9 cellular contexts compared by ENCODE assay signal in the genomic region with DNA sequence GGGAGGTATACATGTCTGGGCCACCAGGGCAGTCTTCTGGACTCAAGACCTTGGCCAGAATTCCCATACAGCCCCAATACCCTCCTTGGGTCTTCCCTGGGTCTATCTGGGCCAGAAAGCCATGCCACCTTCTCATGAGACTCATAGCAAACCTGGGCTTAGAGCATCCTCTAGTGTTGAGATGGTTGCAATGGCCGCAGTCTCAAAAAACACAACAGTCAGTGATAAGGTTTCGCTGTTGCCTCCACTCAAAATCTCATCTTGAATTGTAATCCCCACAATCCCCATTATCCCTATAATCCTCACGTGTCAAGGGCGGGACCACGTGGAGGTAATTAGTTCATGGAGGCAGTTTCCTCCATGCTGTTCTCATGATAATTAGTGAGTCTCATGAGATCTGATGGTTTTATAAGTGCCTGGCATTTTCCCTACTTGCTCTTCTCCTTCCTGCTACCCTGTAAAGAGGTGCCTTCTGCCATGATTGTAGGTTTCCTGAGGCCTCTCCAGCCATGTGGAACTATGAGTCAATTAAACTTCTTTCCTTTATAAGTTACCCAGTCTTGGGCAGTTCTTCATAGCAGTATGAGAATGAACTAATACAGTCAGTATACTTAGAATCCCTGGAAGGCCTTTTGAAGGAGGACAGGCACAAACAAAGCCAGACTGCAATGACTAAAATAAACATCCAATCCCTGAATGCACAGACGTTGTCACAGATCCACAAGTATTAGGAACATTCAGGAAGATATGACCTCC.
A peak's percentile ranks its signal among the peaks of the same experiment; 100 is the strongest.
DNase-seq lines count a peak whose midpoint lies in the region; ATAC-seq and TF ChIP-seq lines count a peak whose summit lies in the region.
"Had no signal": no experiment of that assay in that cellular context is flagged by ENCODE, and none has a peak within 500 bp of the region (broad histone marks: within the 10 kb centered on the region; RNA-seq: fewer than 3 reads in every experiment).

No MANE protein-coding gene starts in this region.

- peak; percentile 54 to 62 for ATAC-seq in activated T-cell treated with anti-CD3 and anti-CD28 coated beads, Interleukin-2, amount 50 U/mL, for 72 hours (replicated peaks in 1 of 2)
- peak; percentile 54 for ATAC-seq in GM21786 (IDR thresholded peaks at IDR 0.05; ENCODE audit: unreplicated experiment)
- ATAC-seq in HG03457 (IDR thresholded peaks at IDR 0.05; ENCODE audit: unreplicated experiment): no peak

- H3K4me3 ChIP-seq in NB4 (ENCODE audit: low read depth, low read length) (no peak overlapping the region), astrocyte of the cerebellum (ENCODE audit: low read depth, low read length) (no peak overlapping the region)

- H3K4me3 Mint-ChIP-seq in activated T-cell treated with anti-CD3 and anti-CD28 coated beads, Interleukin-2, amount 50 U/mL, for 72 hours: no peak overlapping the region
- H3K4me3 Mint-ChIP-seq in activated T-cell treated with anti-CD3 and anti-CD28 coated beads, Interleukin-2, amount 50 U/mL, for 24 hours: no peak overlapping the region
- H3K4me3 Mint-ChIP-seq: dendritic cell treated with granulocyte-macrophage colony-stimulating factor and Interleukin-4, amounts not matched to agents 40 ng/mL and 50 ng/mL, for 4 days had no signal

- peak; percentile 13 to 23 for DNase-seq in activated T-cell treated with anti-CD3 and anti-CD28 coated beads, Interleukin-2, amount 50 U/mL, for 72 hours
- no peak for DNase-seq in activated T-cell treated with anti-CD3 and anti-CD28 coated beads, Interleukin-2, amount 50 U/mL, for 24 hours
- DNase-seq in NB4 (ENCODE audit: low read depth) (peak; percentile 54), astrocyte of the cerebellum (ENCODE audit: low read depth) (no peak), iPS-NIHi7 (ENCODE audit: extremely low spot score) (peak; percentile 80), NCI-H2171 treated with DMSO at 0.1 percent for 48 hours (lab: John Stamatoyannopoulos, UW) (no peak)

- H3K27ac Mint-ChIP-seq in activated T-cell treated with anti-CD3 and anti-CD28 coated beads, Interleukin-2, amount 50 U/mL, for 72 hours: no peak overlapping the region
- H3K27ac Mint-ChIP-seq in activated T-cell treated with anti-CD3 and anti-CD28 coated beads, Interleukin-2, amount 50 U/mL, for 24 hours: no peak overlapping the region
- H3K27ac Mint-ChIP-seq: dendritic cell treated with granulocyte-macrophage colony-stimulating factor and Interleukin-4, amounts not matched to agents 40 ng/mL and 50 ng/mL, for 4 days had no signal

- TF ChIP-seq POLR2A in NB4 (IDR thresholded peaks at IDR 0.05; ENCODE audit: extremely low read depth, insufficient read length): no peak

- in situ Hi-C loops in astrocyte of the cerebellum (cut with HindIII; ENCODE audit: low sequenced_read_pairs): no loop called here

- no peaks in the 10 kb centered on the region for H3K36me3 Mint-ChIP-seq in activated T-cell treated with anti-CD3 and anti-CD28 coated beads, Interleukin-2, amount 50 U/mL, for 72 hours (ENCODE audit: insufficient read depth in 2 of 2)
- no peaks in the 10 kb centered on the region for H3K36me3 Mint-ChIP-seq in activated T-cell treated with anti-CD3 and anti-CD28 coated beads, Interleukin-2, amount 50 U/mL, for 24 hours (ENCODE audit: low read depth)

- TF ChIP-seq CTCF in NB4 (IDR thresholded peaks at IDR 0.05; ENCODE audit: low read depth, low read length) (peak; percentile 63), astrocyte of the cerebellum (IDR thresholded peaks at IDR 0.05; ENCODE audit: low read depth, low read length, missing control alignments) (peak; percentile 88)

- no peaks in the 10 kb centered on the region for H3K4me1 Mint-ChIP-seq in activated T-cell treated with anti-CD3 and anti-CD28 coated beads, Interleukin-2, amount 50 U/mL, for 72 hours (ENCODE audit: low read depth)
- H3K4me1 Mint-ChIP-seq in activated T-cell treated with anti-CD3 and anti-CD28 coated beads, Interleukin-2, amount 50 U/mL, for 24 hours (ENCODE audit: low read depth): no peaks in the 10 kb centered on the region

- H3K27me3 Mint-ChIP-seq in activated T-cell treated with anti-CD3 and anti-CD28 coated beads, Interleukin-2, amount 50 U/mL, for 72 hours (ENCODE audit: low read depth): no peaks in the 10 kb centered on the region
- H3K27me3 Mint-ChIP-seq in activated T-cell treated with anti-CD3 and anti-CD28 coated beads, Interleukin-2, amount 50 U/mL, for 24 hours: peaks cover 3% of the 10 kb centered on the region
- H3K27me3 Mint-ChIP-seq: dendritic cell treated with granulocyte-macrophage colony-stimulating factor and Interleukin-4, amounts not matched to agents 40 ng/mL and 50 ng/mL, for 4 days had no signal

- H3K9me3 Mint-ChIP-seq in activated T-cell treated with anti-CD3 and anti-CD28 coated beads, Interleukin-2, amount 50 U/mL, for 72 hours: no peaks in the 10 kb centered on the region
- no peaks in the 10 kb centered on the region for H3K9me3 Mint-ChIP-seq in activated T-cell treated with anti-CD3 and anti-CD28 coated beads, Interleukin-2, amount 50 U/mL, for 24 hours
- H3K9me3 Mint-ChIP-seq: dendritic cell treated with granulocyte-macrophage colony-stimulating factor and Interleukin-4, amounts not matched to agents 40 ng/mL and 50 ng/mL, for 4 days had no signal

Comparison
In these comparisons a context has a peak if more than half of its experiments do, and no peak if none do; other contexts are left out.
1. DNase-seq: peak in activated T-cell treated with anti-CD3 and anti-CD28 coated beads, Interleukin-2, amount 50 U/mL, for 72 hours (2 of 2), NB4 (single experiment) and iPS-NIHi7 (single experiment); none in activated T-cell treated with anti-CD3 and anti-CD28 coated beads, Interleukin-2, amount 50 U/mL, for 24 hours (single experiment), astrocyte of the cerebellum (single experiment) and NCI-H2171 treated with DMSO at 0.1 percent for 48 hours (single experiment).